ENCODE assay signal across 15 cellular contexts in genomic region chr13:45918597-45918996, GRCh38.
A peak's percentile ranks its signal among the peaks of the same experiment; 100 is the strongest.
DNase-seq lines count a peak whose midpoint lies in the region; ATAC-seq and TF ChIP-seq lines count a peak whose summit lies in the region.
"Had no signal": no experiment of that assay in that cellular context is flagged by ENCODE, and none has a peak within 500 bp of the region (broad histone marks: within the 10 kb centered on the region; RNA-seq: fewer than 3 reads in every experiment).

No MANE protein-coding gene starts in this region.

- no peaks in the 10 kb centered on the region for H3F3A ChIP-seq in PC-3 (ENCODE audit: low read length, unreplicated experiment)

- H3K27ac Mint-ChIP-seq in activated CD4-positive, alpha-beta T cell treated with anti-CD3 and anti-CD28 coated beads for 36 hours: no peak overlapping the region
- H3K27ac Mint-ChIP-seq in activated naive CD4-positive, alpha-beta T cell treated with anti-CD3 and anti-CD28 coated beads for 36 hours: no peak overlapping the region
- H3K27ac Mint-ChIP-seq: CD4-positive, alpha-beta T cell; GM23338 had no signal

- no peaks in the 10 kb centered on the region for H3K36me3 ChIP-seq in PC-3 (ENCODE audit: low read depth, low read length)
- H3K36me3 ChIP-seq: BLaER1 treated with 17β-estradiol and CSF1 and Interleukin-3, amounts not matched to agents 10 nM and 100 nM had no signal

- no peaks in the 10 kb centered on the region for H3K9me3 Mint-ChIP-seq in activated CD4-positive, alpha-beta T cell treated with anti-CD3 and anti-CD28 coated beads for 36 hours (ENCODE audit: low read depth)
- H3K9me3 Mint-ChIP-seq in activated naive CD4-positive, alpha-beta T cell treated with anti-CD3 and anti-CD28 coated beads for 36 hours: no peaks in the 10 kb centered on the region
- H3K9me3 Mint-ChIP-seq: CD4-positive, alpha-beta T cell; GM23338 had no signal

- no peaks in the 10 kb centered on the region for H4K20me1 ChIP-seq in PC-3 (ENCODE audit: low read length)
- H4K20me1 ChIP-seq: BLaER1 treated with 17β-estradiol and CSF1 and Interleukin-3, amounts not matched to agents 10 nM and 100 nM had no signal

- H3K79me2 ChIP-seq in PC-3 (ENCODE audit: low read length): no peaks in the 10 kb centered on the region

- peaks cover 3% of the 10 kb centered on the region for H3K4me1 Mint-ChIP-seq in activated CD4-positive, alpha-beta T cell treated with anti-CD3 and anti-CD28 coated beads for 36 hours
- no peaks in the 10 kb centered on the region for H3K4me1 Mint-ChIP-seq in activated naive CD4-positive, alpha-beta T cell treated with anti-CD3 and anti-CD28 coated beads for 36 hours (ENCODE audit: low read depth)
- H3K4me1 Mint-ChIP-seq: GM23338 had no signal

- CTCF ChIA-PET in activated CD4-positive, alpha-beta T cell treated with anti-CD3 and anti-CD28 coated beads for 36 hours (lab: Charles Lee): no interaction called here
- CTCF ChIA-PET in activated naive CD4-positive, alpha-beta T cell treated with anti-CD3 and anti-CD28 coated beads for 36 hours (lab: Charles Lee): interaction anchor here (0.8 kb wide), 1 partner anchor 47 kb away, joined by 3 read pairs; no protein-coding TSS in a partner anchor
- CTCF ChIA-PET in PC-3 (lab: Charles Lee): no interaction called here

- TF ChIP-seq CTCF in PC-3 (conservative IDR thresholded peaks at IDR 0.05; ENCODE audit: low read depth, low read length) (no peak), epithelial cell of esophagus (IDR thresholded peaks at IDR 0.05; ENCODE audit: insufficient read depth, low read depth, low read length, missing control alignments) (no peak)

- H3K27me3 ChIP-seq in PC-3 (ENCODE audit: low read length): no peaks in the 10 kb centered on the region
- H3K27me3 ChIP-seq: BLaER1 treated with 17β-estradiol and CSF1 and Interleukin-3, amounts not matched to agents 10 nM and 100 nM had no signal

- no peak overlapping the region for H3K27ac ChIP-seq in PC-3 (ENCODE audit: low read length)
- H3K27ac ChIP-seq: BLaER1 treated with 17β-estradiol and CSF1 and Interleukin-3, amounts not matched to agents 10 nM and 100 nM had no signal

- H3K9me3 ChIP-seq in PC-3 (ENCODE audit: low read length): no peaks in the 10 kb centered on the region

- H3K9ac ChIP-seq in PC-3 (ENCODE audit: low read length): no peak overlapping the region
- H3K9ac ChIP-seq: BLaER1 treated with 17β-estradiol and CSF1 and Interleukin-3, amounts not matched to agents 10 nM and 100 nM had no signal

- no TSS peak for BruUV-seq in PC-3 (replicated peaks; lab: Mats Ljungman, UMichigan)

- H3K36me3 Mint-ChIP-seq in activated CD4-positive, alpha-beta T cell treated with anti-CD3 and anti-CD28 coated beads for 36 hours (ENCODE audit: low read depth): no peaks in the 10 kb centered on the region
- no peaks in the 10 kb centered on the region for H3K36me3 Mint-ChIP-seq in activated naive CD4-positive, alpha-beta T cell treated with anti-CD3 and anti-CD28 coated beads for 36 hours (ENCODE audit: low read depth)

- peak; percentile 35 for DNase-seq in activated CD4-positive, alpha-beta T cell treated with anti-CD3 and anti-CD28 coated beads for 36 hours
- no peak for DNase-seq in activated CD4-positive, alpha-beta T cell treated with anti-CD3 and anti-CD28 coated beads, Interleukin-2, amount 50 U/mL, for 1 hour
- DNase-seq in activated naive CD4-positive, alpha-beta T cell treated with anti-CD3 and anti-CD28 coated beads for 36 hours: peak; percentile 29
- no peak for DNase-seq in activated naive CD4-positive, alpha-beta T cell treated with Interleukin-2 at 50 U/mL for 16 hours
- DNase-seq in PC-3 (peak; percentile 16), epithelial cell of esophagus (ENCODE audit: low read depth) (peak; percentile 48), DMS53 treated with DMSO at 0.1 percent for 48 hours (lab: John Stamatoyannopoulos, UW; ENCODE audit: unreplicated experiment) (no peak)
- DNase-seq: 8988T; Calu3; CD4-positive, alpha-beta T cell; DMS79 treated with DMSO at 0.1 percent for 48 hours; EL; H7 had no signal

- H3K9me2 ChIP-seq in PC-3 (replicated peaks; ENCODE audit: low read length): no peaks in the 10 kb centered on the region

- no peak overlapping the region for H2AFZ ChIP-seq in PC-3 (ENCODE audit: low read length)
- H2AFZ ChIP-seq: GM23338 had no signal

- ATAC-seq in activated CD4-positive, alpha-beta T cell treated with anti-CD3 and anti-CD28 coated beads for 36 hours: peak; percentile 91
- ATAC-seq in PC-3: no peak
- ATAC-seq: GM23338 had no signal

- intact Hi-C loops in activated CD4-positive, alpha-beta T cell treated with anti-CD3 and anti-CD28 coated beads for 36 hours (cut with DNase I, micrococcal nuclease): no loop called here
- intact Hi-C loops in activated naive CD4-positive, alpha-beta T cell treated with anti-CD3 and anti-CD28 coated beads for 36 hours (cut with micrococcal nuclease): no loop called here
- intact Hi-C loops in PC-3 (cut with micrococcal nuclease): no loop called here

- no peak overlapping the region for H3K4me3 Mint-ChIP-seq in activated CD4-positive, alpha-beta T cell treated with anti-CD3 and anti-CD28 coated beads for 36 hours
- H3K4me3 Mint-ChIP-seq in activated naive CD4-positive, alpha-beta T cell treated with anti-CD3 and anti-CD28 coated beads for 36 hours: no peak overlapping the region
- H3K4me3 Mint-ChIP-seq: CD4-positive, alpha-beta T cell; GM23338 had no signal

- H3K4me3 ChIP-seq in PC-3 (ENCODE audit: low read length) (no peak overlapping the region), epithelial cell of esophagus (ENCODE audit: low read length) (no peak overlapping the region)
- H3K4me3 ChIP-seq: BLaER1 treated with 17β-estradiol and CSF1 and Interleukin-3, amounts not matched to agents 10 nM and 100 nM; GM23338 had no signal

- no peaks in the 10 kb centered on the region for H3K4me1 ChIP-seq in PC-3 (ENCODE audit: insufficient read depth, low read length)
- H3K4me1 ChIP-seq: BLaER1 treated with 17β-estradiol and CSF1 and Interleukin-3, amounts not matched to agents 10 nM and 100 nM had no signal

- H3K4me2 ChIP-seq in PC-3 (ENCODE audit: low read length): no peak overlapping the region
- H3K4me2 ChIP-seq: BLaER1 treated with 17β-estradiol and CSF1 and Interleukin-3, amounts not matched to agents 10 nM and 100 nM; GM23338 had no signal

- POLR2A ChIA-PET in activated CD4-positive, alpha-beta T cell treated with anti-CD3 and anti-CD28 coated beads for 36 hours (lab: Charles Lee): no interaction called here
- POLR2A ChIA-PET in PC-3 (lab: Charles Lee; ENCODE audit: unreplicated experiment): no interaction called here

- H3K27me3 Mint-ChIP-seq in activated CD4-positive, alpha-beta T cell treated with anti-CD3 and anti-CD28 coated beads for 36 hours: no peaks in the 10 kb centered on the region
- H3K27me3 Mint-ChIP-seq in activated naive CD4-positive, alpha-beta T cell treated with anti-CD3 and anti-CD28 coated beads for 36 hours (ENCODE audit: low read depth): no peaks in the 10 kb centered on the region
- H3K27me3 Mint-ChIP-seq: CD4-positive, alpha-beta T cell had no signal

Comparison
In these comparisons a context has a peak if more than half of its experiments do, and no peak if none do; other contexts are left out.
1. DNase-seq: peak in activated CD4-positive, alpha-beta T cell treated with anti-CD3 and anti-CD28 coated beads for 36 hours (single experiment), activated naive CD4-positive, alpha-beta T cell treated with anti-CD3 and anti-CD28 coated beads for 36 hours (single experiment), PC-3 (single experiment) and epithelial cell of esophagus (single experiment); none in activated CD4-positive, alpha-beta T cell treated with anti-CD3 and anti-CD28 coated beads, Interleukin-2, amount 50 U/mL, for 1 hour (single experiment), activated naive CD4-positive, alpha-beta T cell treated with Interleukin-2 at 50 U/mL for 16 hours (single experiment) and DMS53 treated with DMSO at 0.1 percent for 48 hours (single experiment).